Comparison of ENCODE assay signal across 8 cellular contexts in genomic region chr12:57893460-57894353, GRCh38. TPM values are rescaled to one million over a fixed set of nuclear protein-coding genes. Genes with fewer than 3 reads are reported as not detected.
DNase-seq lines count a peak whose midpoint lies in the region; ATAC-seq and TF ChIP-seq lines count a peak whose summit lies in the region.

No MANE protein-coding gene starts in this region.

- H3K9me3 Mint-ChIP-seq in dendritic cell treated with granulocyte-macrophage colony-stimulating factor and Interleukin-4, amounts not matched to agents 40 ng/mL and 50 ng/mL, for 4 days, result no peaks in the 10 kb centered on the region
- no peaks in the 10 kb centered on the region for H3K9me3 Mint-ChIP-seq in activated CD8-positive, alpha-beta T cell treated with anti-CD3 and anti-CD28 coated beads for 36 hours

- peak overlapping the region; percentile 63 for H3K9ac ChIP-seq in NT2/D1 (ENCODE audit: insufficient read length, low read depth)

- CTCF ChIA-PET in activated CD8-positive, alpha-beta T cell treated with anti-CD3 and anti-CD28 coated beads for 36 hours (lab: Charles Lee), result interaction anchor here (0.9 to 9.3 kb wide), 4 partner anchors 11 to 58 kb away, joined by 3 to 96 read pairs (median 48); partner anchors contain the start of gene CTDSP2

- WGBS in right lobe of liver (ENCODE audit: insufficient coverage, low coverage, low lambda C conversion rate, missing lambda C conversion rate), result 31% methylated on average over 10 of the region's 13 CpGs

- DNase-seq in GM03348 (ENCODE audit: low spot score), result peak; percentile 84
- DNase-seq in NT2/D1 (ENCODE audit: low read depth, low spot score), result peak; percentile 42
- DNase-seq in right lobe of liver, result peak; percentile 69 to 73 (median 73)
- peak; percentile 74 for DNase-seq in thoracic aorta (ENCODE audit: low spot score)
- no peak for DNase-seq in stimulated activated CD8-positive, alpha-beta memory T cell treated with anti-CD3 and anti-CD28 coated beads, Interleukin-4, amount 100 ng/mL, for 48 hours
- DNase-seq in activated CD8-positive, alpha-beta T cell treated with anti-CD3 and anti-CD28 coated beads for 36 hours, result no peak
- DNase-seq in NCI-H526 treated with DMSO at 0.1 percent for 48 hours (lab: John Stamatoyannopoulos, UW), result no peak

- intact Hi-C loops in dendritic cell treated with granulocyte-macrophage colony-stimulating factor and Interleukin-4, amounts not matched to agents 40 ng/mL and 50 ng/mL, for 4 days (cut with micrococcal nuclease), result no loop called here
- intact Hi-C loops in right lobe of liver (cut with DNase I), result no loop called here
- intact Hi-C loops in activated CD8-positive, alpha-beta T cell treated with anti-CD3 and anti-CD28 coated beads for 36 hours (cut with micrococcal nuclease), result no loop called here

- H3K27ac ChIP-seq in right lobe of liver, result peak overlapping the region; percentile 27 to 83 (median 53)
- peak overlapping the region; percentile 98 for H3K27ac ChIP-seq in thoracic aorta

- H3K36me3 Mint-ChIP-seq in dendritic cell treated with granulocyte-macrophage colony-stimulating factor and Interleukin-4, amounts not matched to agents 40 ng/mL and 50 ng/mL, for 4 days (ENCODE audit: low read depth), result no peaks in the 10 kb centered on the region
- H3K36me3 Mint-ChIP-seq in activated CD8-positive, alpha-beta T cell treated with anti-CD3 and anti-CD28 coated beads for 36 hours (ENCODE audit: low read depth), result no peaks in the 10 kb centered on the region

- peak; percentile 49 to 64 (median 60) for ATAC-seq in right lobe of liver
- ATAC-seq in thoracic aorta (ENCODE audit: insufficient number of reproducible peaks, low FRiP score, low read depth), result peak; percentile 47
- no peak for ATAC-seq in activated CD8-positive, alpha-beta T cell treated with anti-CD3 and anti-CD28 coated beads for 36 hours

- POLR2A ChIA-PET in activated CD8-positive, alpha-beta T cell treated with anti-CD3 and anti-CD28 coated beads for 36 hours (lab: Charles Lee), result interaction anchor here (0.8 to 8.9 kb wide), 6 partner anchors 9 to 61 kb away, joined by 3 to 70 read pairs (median 15); partner anchors contain the start of gene CTDSP2

- H3K27ac Mint-ChIP-seq in dendritic cell treated with granulocyte-macrophage colony-stimulating factor and Interleukin-4, amounts not matched to agents 40 ng/mL and 50 ng/mL, for 4 days, result peak overlapping the region; percentile 69
- no peak overlapping the region for H3K27ac Mint-ChIP-seq in activated CD8-positive, alpha-beta T cell treated with anti-CD3 and anti-CD28 coated beads for 36 hours

- H3K36me3 ChIP-seq in NT2/D1 (ENCODE audit: insufficient read depth, insufficient read length, low read length), result no peaks in the 10 kb centered on the region
- no peaks in the 10 kb centered on the region for H3K36me3 ChIP-seq in right lobe of liver
- H3K36me3 ChIP-seq in thoracic aorta, result no peaks in the 10 kb centered on the region

- peaks cover 18% of the 10 kb centered on the region for H3K27me3 ChIP-seq in NT2/D1 (ENCODE audit: insufficient read depth, insufficient read length)
- no peaks in the 10 kb centered on the region for H3K27me3 ChIP-seq in right lobe of liver
- no peaks in the 10 kb centered on the region for H3K27me3 ChIP-seq in thoracic aorta (replicated peaks; ENCODE audit: insufficient read depth)

- peaks cover 22% of the 10 kb centered on the region for H3K4me1 ChIP-seq in NT2/D1 (ENCODE audit: insufficient read depth, insufficient read length)
- peaks cover 0 to 7% (median 0%) of the 10 kb centered on the region in 4 donors for H3K4me1 ChIP-seq in right lobe of liver
- H3K4me1 ChIP-seq in thoracic aorta (ENCODE audit: control insufficient read depth in 1 of 2, low read depth in 2 of 2), result peaks cover 72 to 97% of the 10 kb centered on the region in 2 donors

- H3K4me3 ChIP-seq in NT2/D1 (ENCODE audit: insufficient read length, low read depth), result no peak overlapping the region
- H3K4me3 ChIP-seq in right lobe of liver, result no peak overlapping the region
- H3K4me3 ChIP-seq in thoracic aorta, result peak overlapping the region; percentile 38

- H3K9me3 ChIP-seq in NT2/D1 (ENCODE audit: insufficient read depth, low read length) (no peaks in the 10 kb centered on the region), right lobe of liver (no peaks in the 10 kb centered on the region), thoracic aorta (no peaks in the 10 kb centered on the region)

- H3K4me1 Mint-ChIP-seq in dendritic cell treated with granulocyte-macrophage colony-stimulating factor and Interleukin-4, amounts not matched to agents 40 ng/mL and 50 ng/mL, for 4 days (ENCODE audit: low read depth), result peaks cover 78% of the 10 kb centered on the region
- peaks cover 46% of the 10 kb centered on the region for H3K4me1 Mint-ChIP-seq in activated CD8-positive, alpha-beta T cell treated with anti-CD3 and anti-CD28 coated beads for 36 hours (ENCODE audit: low read depth)

- H3K4me3 Mint-ChIP-seq in dendritic cell treated with granulocyte-macrophage colony-stimulating factor and Interleukin-4, amounts not matched to agents 40 ng/mL and 50 ng/mL, for 4 days, result no peak overlapping the region
- H3K4me3 Mint-ChIP-seq in activated CD8-positive, alpha-beta T cell treated with anti-CD3 and anti-CD28 coated beads for 36 hours, result no peak overlapping the region

- peaks cover 39% of the 10 kb centered on the region for H3K27me3 Mint-ChIP-seq in dendritic cell treated with granulocyte-macrophage colony-stimulating factor and Interleukin-4, amounts not matched to agents 40 ng/mL and 50 ng/mL, for 4 days
- H3K27me3 Mint-ChIP-seq in activated CD8-positive, alpha-beta T cell treated with anti-CD3 and anti-CD28 coated beads for 36 hours, result peaks cover 1% of the 10 kb centered on the region

- TF ChIP-seq POLR2A in right lobe of liver (IDR thresholded peaks at IDR 0.05), result no peak

- TF ChIP-seq CTCF in right lobe of liver (IDR thresholded peaks at IDR 0.05), result no peak
- TF ChIP-seq CTCF in thoracic aorta (IDR thresholded peaks at IDR 0.05), result no peak
- no peak for TF ChIP-seq CTCF in activated CD8-positive, alpha-beta T cell treated with anti-CD3 and anti-CD28 coated beads for 36 hours (IDR thresholded peaks at IDR 0.05)

RNA-seq across cellular contexts. Expression of gene CTDSP2, which starts 47.2 kb away (rescaled TPM):
- total RNA-seq in right lobe of liver (10 to 100 TPM; 39.3 to 84.2 (median 64.7) TPM), thoracic aorta (100 to 1,000 TPM; 170 to 222 TPM)
- 10 to 100 TPM; 67.1 to 67.2 TPM for total RNA-seq in activated CD8-positive, alpha-beta T cell treated with anti-CD3 and anti-CD28 coated beads for 36 hours

RNA-seq across cellular contexts. Expression of gene ATP23, which starts 47.7 kb away (rescaled TPM):
- total RNA-seq in right lobe of liver (1 to 10 TPM; 2.2 to 7.9 (median 3.5) TPM), thoracic aorta (1 to 10 TPM; 4.4 to 7.4 TPM)
- 10 to 100 TPM; 15.8 to 16.7 TPM for total RNA-seq in activated CD8-positive, alpha-beta T cell treated with anti-CD3 and anti-CD28 coated beads for 36 hours

Comparison
In these comparisons a context has a peak if more than half of its experiments do, and no peak if none do; other contexts are left out.
1. DNase-seq: peak in GM03348 (single experiment), NT2/D1 (single experiment), right lobe of liver (3 of 3) and thoracic aorta (single experiment); none in stimulated activated CD8-positive, alpha-beta memory T cell treated with anti-CD3 and anti-CD28 coated beads, Interleukin-4, amount 100 ng/mL, for 48 hours (single experiment), activated CD8-positive, alpha-beta T cell treated with anti-CD3 and anti-CD28 coated beads for 36 hours (single experiment) and NCI-H526 treated with DMSO at 0.1 percent for 48 hours (single experiment).